8 cellular contexts compared by ENCODE assay signal in the genomic region with DNA sequence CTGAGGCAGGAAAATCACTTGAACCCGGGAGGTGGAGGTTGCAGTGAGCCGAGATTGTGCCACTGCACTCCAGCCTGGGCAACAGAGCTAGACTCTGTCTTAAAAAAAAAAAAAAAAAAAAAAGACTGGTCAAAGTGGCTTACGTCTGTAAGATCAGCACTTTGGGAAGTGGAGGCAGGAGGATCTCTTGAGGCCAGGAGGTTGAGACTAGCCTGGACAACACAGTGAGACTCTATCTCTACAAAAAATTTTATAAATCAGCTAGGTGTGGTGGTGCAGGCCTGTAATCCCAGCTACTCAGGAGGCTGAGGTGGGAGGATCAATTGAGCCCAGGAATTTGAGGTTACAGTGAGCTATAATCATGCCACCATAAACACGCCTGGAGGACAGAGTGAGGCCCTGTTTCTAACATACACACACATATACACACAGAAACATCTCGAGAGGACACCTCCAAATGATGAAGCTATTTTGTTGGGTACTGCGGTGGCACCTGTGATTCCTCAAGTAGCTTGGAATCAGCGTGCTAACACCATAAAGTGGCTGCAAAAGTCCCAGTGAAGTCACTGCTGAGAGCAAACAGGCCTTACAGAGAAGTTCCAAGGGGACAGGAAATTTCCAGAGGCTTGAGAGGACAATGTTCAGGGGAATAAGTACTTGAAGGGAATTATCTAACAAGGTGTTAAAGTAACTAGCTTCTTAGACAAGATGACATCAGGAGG. TPM values are rescaled to one million over a fixed set of nuclear protein-coding genes. Genes with fewer than 3 reads are reported as not detected.
A peak's percentile ranks its signal among the peaks of the same experiment; 100 is the strongest.
DNase-seq lines count a peak whose midpoint lies in the region; ATAC-seq and TF ChIP-seq lines count a peak whose summit lies in the region.

No MANE protein-coding gene starts in this region.

- H3K4me1 ChIP-seq in Peyer's patch (peaks cover 16 to 67% (median 42%) of the 10 kb centered on the region in 4 donors), psoas muscle (peaks cover 30% of the 10 kb centered on the region)

- ATAC-seq in psoas muscle (no peak), HG02610 (IDR thresholded peaks at IDR 0.05; ENCODE audit: unreplicated experiment) (no peak), GM19463 (IDR thresholded peaks at IDR 0.05; ENCODE audit: unreplicated experiment) (no peak)

- peaks cover 2% of the 10 kb centered on the region for H3K36me3 ChIP-seq in GM06990 (ENCODE audit: control insufficient read depth, insufficient read depth, low read length)
- H3K36me3 ChIP-seq in Peyer's patch = peaks cover 0 to 14% (median 0%) of the 10 kb centered on the region in 3 donors
- peaks cover 0 to 20% of the 10 kb centered on the region in 2 donors for H3K36me3 ChIP-seq in psoas muscle (ENCODE audit: insufficient read depth in 1 of 2, low read depth in 1 of 2)

- H3K9me3 ChIP-seq in Peyer's patch = no peaks in the 10 kb centered on the region
- no peaks in the 10 kb centered on the region for H3K9me3 ChIP-seq in psoas muscle

- intact Hi-C loops in psoas muscle (cut with DNase I) = loop anchor here in 1 of 2 donors (5.0 kb wide), 1 partner anchor 115 kb away; a partner anchor contains a TSS

- TF ChIP-seq POLR2A in Peyer's patch (IDR thresholded peaks at IDR 0.05) = no peak

- H3K27me3 ChIP-seq in GM06990 (replicated peaks; ENCODE audit: control insufficient read depth, insufficient read depth, low read length) (no peaks in the 10 kb centered on the region), Peyer's patch (no peaks in the 10 kb centered on the region), psoas muscle (ENCODE audit: insufficient read depth in 3 of 3, low read length in 2 of 3) (no peaks in the 10 kb centered on the region)

- H3K27ac ChIP-seq in Peyer's patch (peak overlapping the region; percentile 92 to 98 (median 94)), epithelial cell of prostate (peak overlapping the region; percentile 64), psoas muscle (peak overlapping the region; percentile 94)

- WGBS in psoas muscle, 3 donors = 74 to 79% (median 78%) methylated on average over 7 of the region's 7 CpGs

- H3K4me3 ChIP-seq in GM06990 (replicated peaks; ENCODE audit: low read depth, low read length) (peak overlapping the region; percentile 92), Peyer's patch (peak overlapping the region in 3 of 4 donors; percentile 91 to 92 (median 92)), psoas muscle (peak overlapping the region; percentile 91)

- TF ChIP-seq CTCF in GM06990 (IDR thresholded peaks at IDR 0.05; ENCODE audit: insufficient read depth, low read length, poor library complexity, severe bottlenecking) (no peak), Peyer's patch (IDR thresholded peaks at IDR 0.05) (no peak), psoas muscle (IDR thresholded peaks at IDR 0.05) (no peak)

- DNase-seq in GM06990 (ENCODE audit: extremely low read depth, insufficient read length) = no peak
- no peak for DNase-seq in Peyer's patch
- no peak for DNase-seq in epithelial cell of prostate (ENCODE audit: low read depth, low spot score)
- DNase-seq in psoas muscle = no peak
- no peak for DNase-seq in NCI-H2171 (lab: John Stamatoyannopoulos, UW)
- DNase-seq in NCI-H748 treated with DMSO at 0.1 percent for 48 hours (lab: John Stamatoyannopoulos, UW) = no peak

RNA-seq across cellular contexts. Expression of a gene that starts 1.4 kb away (rescaled TPM):
- 100 to 1,000 TPM; 115 to 210 (median 162) TPM for total RNA-seq in Peyer's patch
- total RNA-seq in psoas muscle = 10 to 100 TPM; 19.1 to 37.7 (median 28.7) TPM
- polyA plus RNA-seq in psoas muscle = 10 to 100 TPM; 14.5 to 25.1 (median 22.5) TPM

RNA-seq across cellular contexts. Expression of a gene that starts 52.7 kb away (rescaled TPM):
- total RNA-seq in Peyer's patch (100 to 1,000 TPM; 129 to 269 (median 199) TPM), psoas muscle (10 to 100 TPM; 15.9 to 36.6 (median 22.5) TPM)
- polyA plus RNA-seq in psoas muscle = 10 to 100 TPM; 16.8 to 29.8 (median 17.4) TPM
